ENCODE assay signal across 22 cellular contexts in the genomic region with DNA sequence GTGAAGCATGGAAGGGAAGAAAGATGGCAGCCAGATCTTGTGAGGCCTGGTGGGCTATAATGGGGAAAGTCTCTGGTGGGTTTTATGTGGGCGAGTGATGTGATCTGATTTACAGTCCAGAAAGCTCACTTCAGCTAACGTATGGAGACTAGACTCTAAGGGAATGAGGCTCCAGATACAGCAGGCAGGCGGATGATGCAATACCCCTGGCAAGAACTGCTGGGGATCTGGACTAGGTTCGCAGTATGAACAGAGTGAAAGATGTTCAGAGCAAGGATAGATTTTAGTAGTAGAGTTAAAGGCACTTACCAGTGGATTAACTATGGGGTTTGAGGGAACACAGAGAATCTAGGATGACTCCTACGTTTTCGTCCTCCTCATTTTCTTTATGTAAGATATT.
DNase-seq lines count a peak whose midpoint lies in the region; ATAC-seq and TF ChIP-seq lines count a peak whose summit lies in the region.
"Had no signal": no experiment of that assay in that cellular context is flagged by ENCODE, and none has a peak within 500 bp of the region (broad histone marks: within the 10 kb centered on the region; RNA-seq: fewer than 3 reads in every experiment).

No MANE protein-coding gene starts in this region.

- H2AFZ ChIP-seq in OCI-LY7 (ENCODE audit: low read length), result no peak overlapping the region
- H2AFZ ChIP-seq: PC-9 had no signal

- no peaks in the 10 kb centered on the region for H3K9me2 ChIP-seq in OCI-LY7 (ENCODE audit: insufficient read depth, low read length)

- H3K4me3 ChIP-seq in left ventricle myocardium inferior (no peak overlapping the region), WERI-Rb-1 (ENCODE audit: low read depth, low read length) (no peak overlapping the region), aorta (ENCODE audit: low read length in 2 of 2) (no peak overlapping the region), OCI-LY7 (ENCODE audit: low read depth, low read length, poor library complexity, severe bottlenecking) (no peak overlapping the region)
- H3K4me3 ChIP-seq: MG63, PC-9 had no signal

- no peaks in the 10 kb centered on the region for H3K79me2 ChIP-seq in OCI-LY7 (ENCODE audit: insufficient read depth, low read depth, low read length)

- CTCF ChIA-PET in OCI-LY7 (lab: Charles Lee; ENCODE audit: unreplicated experiment), result no interaction called here

- H3K27ac ChIP-seq in left ventricle myocardium inferior (replicated peaks) (no peak overlapping the region), WERI-Rb-1 (peak overlapping the region; percentile 53), aorta (ENCODE audit: low read depth in 1 of 2, low read length in 2 of 2) (no peak overlapping the region), foreskin keratinocyte (no peak overlapping the region), OCI-LY7 (ENCODE audit: low read depth, low read length, poor library complexity, severe bottlenecking) (no peak overlapping the region)
- H3K27ac ChIP-seq: PC-9 had no signal

- DNase-seq in left ventricle myocardium inferior, result peak; percentile 28
- no peak for DNase-seq in Right ventricle myocardium inferior (ENCODE audit: missing footprints)
- peak; percentile 15 for DNase-seq in EH (ENCODE audit: low read depth)
- peak; percentile 29 for DNase-seq in WERI-Rb-1
- no peak for DNase-seq in left lobe of liver (ENCODE audit: low spot score)
- no peak for DNase-seq in aorta
- no peak for DNase-seq in foreskin keratinocyte
- DNase-seq in OCI-LY7 (ENCODE audit: low spot score), result no peak
- DNase-seq: C1 segment of cervical spinal cord; CD4-positive, alpha-beta memory T cell; COR-L47; EL; GDM1; H7; KG1; MG63; NCI-H2029; NCI-H226; NCI-H510A; NCI-H69; PC-9; SHP77 had no signal

- no peak overlapping the region for H3K4me2 ChIP-seq in OCI-LY7 (ENCODE audit: low read length)
- H3K4me2 ChIP-seq: PC-9 had no signal

- ATAC-seq in Right ventricle myocardium inferior (no peak), left lobe of liver (peak; percentile 38), aorta (ENCODE audit: low FRiP score) (no peak), foreskin keratinocyte (no peak)

- no peaks in the 10 kb centered on the region for H3K36me3 ChIP-seq in left ventricle myocardium inferior
- H3K36me3 ChIP-seq in WERI-Rb-1, result no peaks in the 10 kb centered on the region; the same call in none of the 2 replicates
- no peaks in the 10 kb centered on the region for H3K36me3 ChIP-seq in aorta (ENCODE audit: control insufficient read depth in 1 of 2, insufficient read depth in 2 of 2, low read length in 1 of 2)
- H3K36me3 ChIP-seq in OCI-LY7 (ENCODE audit: insufficient read depth, low read length), result no peaks in the 10 kb centered on the region
- H3K36me3 ChIP-seq: MG63 had no signal

- H4K20me1 ChIP-seq in OCI-LY7 (ENCODE audit: insufficient read depth, low read length), result no peaks in the 10 kb centered on the region

- BruUV-seq in OCI-LY7 (replicated peaks; lab: Mats Ljungman, UMichigan), result no TSS peak

- TF ChIP-seq CTCF in left ventricle myocardium inferior (IDR thresholded peaks at IDR 0.05; ENCODE audit: borderline replicate concordance) (no peak), WERI-Rb-1 (IDR thresholded peaks at IDR 0.05; ENCODE audit: low read depth, low read length) (no peak), foreskin keratinocyte (conservative IDR thresholded peaks at IDR 0.05) (no peak), OCI-LY7 (conservative IDR thresholded peaks at IDR 0.05; ENCODE audit: low read length) (no peak)

- intact Hi-C loops in left ventricle myocardium inferior (cut with micrococcal nuclease) (no loop called here), Right ventricle myocardium inferior (cut with DNase I) (no loop called here), aorta (cut with DNase I) (no loop called here), OCI-LY7 (cut with micrococcal nuclease; ENCODE audit: unreplicated experiment) (no loop called here)

- peaks cover 6% of the 10 kb centered on the region for H3K4me1 ChIP-seq in left ventricle myocardium inferior
- H3K4me1 ChIP-seq in aorta (ENCODE audit: control insufficient read depth in 1 of 2, insufficient read depth in 2 of 2, low read length in 2 of 2), result no peaks in the 10 kb centered on the region
- no peaks in the 10 kb centered on the region for H3K4me1 ChIP-seq in foreskin keratinocyte
- H3K4me1 ChIP-seq in OCI-LY7 (ENCODE audit: insufficient read depth, low read length, poor library complexity, severe bottlenecking), result no peaks in the 10 kb centered on the region

- 77 to 79% methylated on average over 6 of the region's 6 CpGs for WGBS in aorta, 2 donors

- H3K27me3 ChIP-seq in left ventricle myocardium inferior (ENCODE audit: low read depth) (peaks cover 7% of the 10 kb centered on the region), WERI-Rb-1 (ENCODE audit: insufficient read depth, low read depth, severe bottlenecking) (no peaks in the 10 kb centered on the region), aorta (ENCODE audit: control insufficient read depth in 1 of 2, insufficient read depth in 2 of 2, low read length in 1 of 2) (no peaks in the 10 kb centered on the region), foreskin keratinocyte (no peaks in the 10 kb centered on the region)
- H3K27me3 ChIP-seq: MG63 had no signal

- no peaks in the 10 kb centered on the region for H3K9me3 ChIP-seq in left ventricle myocardium inferior (replicated peaks)
- no peaks in the 10 kb centered on the region for H3K9me3 ChIP-seq in WERI-Rb-1 (ENCODE audit: severe bottlenecking)
- H3K9me3 ChIP-seq in aorta (ENCODE audit: control insufficient read depth, low read length), result no peaks in the 10 kb centered on the region
- H3K9me3 ChIP-seq in OCI-LY7 (ENCODE audit: low read length), result no peaks in the 10 kb centered on the region
- H3K9me3 ChIP-seq: MG63 had no signal

- POLR2A ChIA-PET in OCI-LY7 (lab: Charles Lee), result interaction anchor here (0.7 kb wide), 1 partner anchor 1059 kb away, joined by 3 read pairs; no protein-coding TSS in a partner anchor

Comparison
In these comparisons a context has a peak if more than half of its experiments do, and no peak if none do; other contexts are left out.
1. DNase-seq: peak in left ventricle myocardium inferior (single experiment), EH (single experiment) and WERI-Rb-1 (single experiment); none in Right ventricle myocardium inferior (single experiment), left lobe of liver (single experiment), aorta (0 of 2), foreskin keratinocyte (0 of 2) and OCI-LY7 (single experiment).